9 cellular contexts compared by ENCODE assay signal in genomic region chr3:51642462-51642861, GRCh38. TPM values are rescaled to one million over a fixed set of nuclear protein-coding genes. Genes with fewer than 3 reads are reported as not detected.
A peak's percentile ranks its signal among the peaks of the same experiment; 100 is the strongest.
DNase-seq lines count a peak whose midpoint lies in the region; ATAC-seq and TF ChIP-seq lines count a peak whose summit lies in the region.
"Had no signal": no experiment of that assay in that cellular context is flagged by ENCODE, and none has a peak within 500 bp of the region (broad histone marks: within the 10 kb centered on the region; RNA-seq: fewer than 3 reads in every experiment).

No MANE protein-coding gene starts in this region.

- no peak overlapping the region for H3K4me2 ChIP-seq in OCI-LY7 (ENCODE audit: low read length)

- H3K27ac ChIP-seq in 22Rv1, result no peak overlapping the region
- no peak overlapping the region for H3K27ac ChIP-seq in OCI-LY7 (ENCODE audit: low read depth, low read length, poor library complexity, severe bottlenecking)
- H3K27ac ChIP-seq: Peyer's patch had no signal

- DNase-seq in EH (ENCODE audit: low read depth) (peak; percentile 18), OCI-LY7 (ENCODE audit: low spot score) (peak; percentile 29), fibroblast of gingiva (ENCODE audit: low read depth) (peak; percentile 10), A172 (ENCODE audit: low spot score) (no peak)
- DNase-seq in stimulated activated CD4-positive, alpha-beta T cell treated with anti-CD3 and anti-CD28 coated beads, Interleukin-2, amount 100 ng/mL, for 48 hours, result no peak
- DNase-seq: Peyer's patch had no signal

- H3K4me1 ChIP-seq in OCI-LY7 (ENCODE audit: insufficient read depth, low read length, poor library complexity, severe bottlenecking), result no peaks in the 10 kb centered on the region
- H3K4me1 ChIP-seq: Peyer's patch had no signal

- H3K4me3 ChIP-seq in OCI-LY7 (ENCODE audit: low read depth, low read length, poor library complexity, severe bottlenecking), result no peak overlapping the region
- H3K4me3 ChIP-seq: Peyer's patch had no signal

- ATAC-seq in HG03175 (IDR thresholded peaks at IDR 0.05; ENCODE audit: unreplicated experiment) (no peak), HG02642 (IDR thresholded peaks at IDR 0.05; ENCODE audit: poor library complexity, unreplicated experiment) (no peak)

- BruUV-seq in OCI-LY7 (replicated peaks; lab: Mats Ljungman, UMichigan), result no TSS peak

- intact Hi-C loops in OCI-LY7 (cut with micrococcal nuclease; ENCODE audit: unreplicated experiment), result loop anchor here (2.0 kb wide), 1 partner anchor 40 kb away; no protein-coding TSS in a partner anchor

- TF ChIP-seq CTCF in 22Rv1 (IDR thresholded peaks at IDR 0.05), result peak; percentile 44
- TF ChIP-seq CTCF in OCI-LY7 (conservative IDR thresholded peaks at IDR 0.05; ENCODE audit: low read length), result peak; percentile 80

- H3K79me2 ChIP-seq in OCI-LY7 (ENCODE audit: insufficient read depth, low read depth, low read length), result no peaks in the 10 kb centered on the region

- POLR2A ChIA-PET in OCI-LY7 (lab: Charles Lee), result no interaction called here

- no peaks in the 10 kb centered on the region for H3K9me2 ChIP-seq in OCI-LY7 (ENCODE audit: insufficient read depth, low read length)

- no peaks in the 10 kb centered on the region for H3K9me3 ChIP-seq in OCI-LY7 (ENCODE audit: low read length)
- H3K9me3 ChIP-seq: Peyer's patch had no signal

- peaks cover 92% of the 10 kb centered on the region for H3K36me3 ChIP-seq in OCI-LY7 (ENCODE audit: insufficient read depth, low read length)

- no peak overlapping the region for H2AFZ ChIP-seq in OCI-LY7 (ENCODE audit: low read length)

- no peaks in the 10 kb centered on the region for H4K20me1 ChIP-seq in OCI-LY7 (ENCODE audit: insufficient read depth, low read length)

- CTCF ChIA-PET in OCI-LY7 (lab: Charles Lee; ENCODE audit: unreplicated experiment), result no interaction called here

RNA-seq across cellular contexts. Expression of gene TEX264, which starts 28.6 kb away (rescaled TPM):
- total RNA-seq in OCI-LY7 (2014; rRNA removed; shearing (Covaris generic)), result 42.4 and 50.3 TPM in 2 replicates
- total RNA-seq in OCI-LY7 (2022), result 42.7 and 45.6 TPM in 2 replicates
- total RNA-seq in A172 (2014; rRNA removed; shearing (Covaris generic)), result 65.4 and 75.5 TPM in 2 replicates

Comparison
In these comparisons a context has a peak if more than half of its experiments do, and no peak if none do; other contexts are left out.
1. DNase-seq: peak in EH (single experiment), OCI-LY7 (single experiment) and fibroblast of gingiva (single experiment); none in A172 (single experiment) and stimulated activated CD4-positive, alpha-beta T cell treated with anti-CD3 and anti-CD28 coated beads, Interleukin-2, amount 100 ng/mL, for 48 hours (0 of 2).